8 cellular contexts compared by ENCODE assay signal in genomic region chr10:115171392-115171960, GRCh38.
DNase-seq lines count a peak whose midpoint lies in the region; ATAC-seq, FAIRE-seq and TF ChIP-seq lines count a peak whose summit lies in the region.
"Had no signal": no experiment of that assay in that cellular context is flagged by ENCODE, and none has a peak within 500 bp of the region (broad histone marks: within the 10 kb centered on the region; RNA-seq: fewer than 3 reads in every experiment).

No MANE protein-coding gene starts in this region.

- TF ChIP-seq CTCF in LNCAP (IDR thresholded peaks at IDR 0.05) (peak; percentile 44; the same call in 1 of the 2 replicates), bronchial epithelial cell (IDR thresholded peaks at IDR 0.05; ENCODE audit: insufficient read depth, low read length, severe bottlenecking) (no peak), neural crest cell (conservative IDR thresholded peaks at IDR 0.05) (peak; percentile 73)

- no peaks in the 10 kb centered on the region for H3K27me3 ChIP-seq in bronchial epithelial cell (ENCODE audit: control insufficient read depth, insufficient read depth, low read length)

- ATAC-seq in GM18909 (IDR thresholded peaks at IDR 0.05; ENCODE audit: poor library complexity, unreplicated experiment) (no peak), HG02571 (IDR thresholded peaks at IDR 0.05; ENCODE audit: unreplicated experiment) (no peak)
- ATAC-seq: activated CD4-positive, alpha-beta T cell treated with anti-CD3 and anti-CD28 coated beads for 36 hours had no signal

- peak; percentile 94 for FAIRE-seq in G401.6 (lab: Jason Lieb, UNC)
- FAIRE-seq in bronchial epithelial cell (lab: Jason Lieb, UNC): no peak

- H3K36me3 ChIP-seq in bronchial epithelial cell (ENCODE audit: control insufficient read depth, insufficient read depth, low read length): no peaks in the 10 kb centered on the region

- H3K27ac Mint-ChIP-seq in neural crest cell (ENCODE audit: unreplicated experiment): no peak overlapping the region
- H3K27ac Mint-ChIP-seq: activated CD4-positive, alpha-beta T cell treated with anti-CD3 and anti-CD28 coated beads for 36 hours had no signal

- H3K4me1 Mint-ChIP-seq in neural crest cell: no peaks in the 10 kb centered on the region
- H3K4me1 Mint-ChIP-seq: activated CD4-positive, alpha-beta T cell treated with anti-CD3 and anti-CD28 coated beads for 36 hours had no signal

- H3K4me3 ChIP-seq in bronchial epithelial cell (ENCODE audit: low read depth, low read length): no peak overlapping the region

- no peaks in the 10 kb centered on the region for H3K27me3 Mint-ChIP-seq in neural crest cell (ENCODE audit: low read depth)
- H3K27me3 Mint-ChIP-seq: activated CD4-positive, alpha-beta T cell treated with anti-CD3 and anti-CD28 coated beads for 36 hours had no signal

- no peak overlapping the region for H3K4me3 Mint-ChIP-seq in neural crest cell
- H3K4me3 Mint-ChIP-seq: activated CD4-positive, alpha-beta T cell treated with anti-CD3 and anti-CD28 coated beads for 36 hours had no signal

- H3K36me3 Mint-ChIP-seq in neural crest cell (ENCODE audit: low read depth): peaks cover 13% of the 10 kb centered on the region

- DNase-seq in bronchial epithelial cell (ENCODE audit: low read depth) (peak; percentile 24), neural crest cell (ENCODE audit: low read depth, low spot score) (no peak)
- no peak for DNase-seq in activated effector memory CD4-positive, alpha-beta T cell treated with Interleukin-2 at 50 U/mL for 16 hours
- DNase-seq: activated CD4-positive, alpha-beta T cell treated with anti-CD3 and anti-CD28 coated beads for 36 hours had no signal

- H3K9me3 Mint-ChIP-seq in neural crest cell: peaks cover under 1% of the 10 kb centered on the region
